13 cellular contexts compared by ENCODE assay signal in genomic region chr13:94249512-94249911, GRCh38.
DNase-seq lines count a peak whose midpoint lies in the region; ATAC-seq and TF ChIP-seq lines count a peak whose summit lies in the region.
"Had no signal": no experiment of that assay in that cellular context is flagged by ENCODE, and none has a peak within 500 bp of the region (broad histone marks: within the 10 kb centered on the region; RNA-seq: fewer than 3 reads in every experiment).

No MANE protein-coding gene starts in this region.

- DNase-seq in AG08395 (ENCODE audit: low spot score) (peak; percentile 77), HK-2 (ENCODE audit: unreplicated experiment) (peak; percentile 12), adipocyte (ENCODE audit: low read depth) (peak; percentile 74), iris pigment epithelial cell (ENCODE audit: low read depth) (peak; percentile 94), left lung (no peak)
- DNase-seq in activated CD8-positive, alpha-beta T cell treated with anti-CD3 and anti-CD28 coated beads, Interleukin-2, amount 10 ng/mL, durations not matched to agents 7 days and 5 days = no peak
- DNase-seq in activated naive CD4-positive, alpha-beta T cell treated with anti-CD3 and anti-CD28 coated beads, Interleukin-2, amount 50 U/mL, for 16 hours = no peak
- DNase-seq: CD4-positive, alpha-beta memory T cell; glutamatergic neuron; NCI-H187 treated with DMSO at 0.1 percent for 48 hours; small intestine had no signal

- no peaks in the 10 kb centered on the region for H3K27me3 Mint-ChIP-seq in activated CD8-positive, alpha-beta T cell treated with anti-CD3 and anti-CD28 coated beads, Interleukin-2, amount 10 ng/mL, durations not matched to agents 7 days and 5 days (ENCODE audit: low read depth)

- no peak overlapping the region for H3K4me3 Mint-ChIP-seq in activated CD8-positive, alpha-beta T cell treated with anti-CD3 and anti-CD28 coated beads, Interleukin-2, amount 10 ng/mL, durations not matched to agents 7 days and 5 days
- H3K4me3 Mint-ChIP-seq: CD4-positive, alpha-beta memory T cell had no signal

- H3K36me3 Mint-ChIP-seq in activated CD8-positive, alpha-beta T cell treated with anti-CD3 and anti-CD28 coated beads, Interleukin-2, amount 10 ng/mL, durations not matched to agents 7 days and 5 days (ENCODE audit: low read depth) = peaks cover 2% of the 10 kb centered on the region
- H3K36me3 Mint-ChIP-seq: CD4-positive, alpha-beta memory T cell had no signal

- H3K27ac ChIP-seq in left lung = no peak overlapping the region
- H3K27ac ChIP-seq: PC-9 had no signal

- H3K4me1 Mint-ChIP-seq in activated CD8-positive, alpha-beta T cell treated with anti-CD3 and anti-CD28 coated beads, Interleukin-2, amount 10 ng/mL, durations not matched to agents 7 days and 5 days (ENCODE audit: low read depth) = no peaks in the 10 kb centered on the region
- H3K4me1 Mint-ChIP-seq: CD4-positive, alpha-beta memory T cell had no signal

- no peak overlapping the region for H3K4me3 ChIP-seq in adipocyte (ENCODE audit: low read length)
- no peak overlapping the region for H3K4me3 ChIP-seq in left lung
- H3K4me3 ChIP-seq: PC-9 had no signal

- POLR2A ChIA-PET in activated CD8-positive, alpha-beta T cell treated with anti-CD3 and anti-CD28 coated beads, Interleukin-2, amount 10 ng/mL, durations not matched to agents 7 days and 5 days (lab: Charles Lee) = interaction anchor here (0.7 kb wide), 1 partner anchor 76 kb away, joined by 3 read pairs; no protein-coding TSS in a partner anchor

- no peak overlapping the region for H3K27ac Mint-ChIP-seq in activated CD8-positive, alpha-beta T cell treated with anti-CD3 and anti-CD28 coated beads, Interleukin-2, amount 10 ng/mL, durations not matched to agents 7 days and 5 days
- H3K27ac Mint-ChIP-seq: CD4-positive, alpha-beta memory T cell had no signal

- no peak for ATAC-seq in activated CD8-positive, alpha-beta T cell treated with anti-CD3 and anti-CD28 coated beads, Interleukin-2, amount 10 ng/mL, durations not matched to agents 7 days and 5 days
- ATAC-seq in HG03175 (IDR thresholded peaks at IDR 0.05; ENCODE audit: unreplicated experiment) = no peak
- ATAC-seq in left lung = no peak

- CTCF ChIA-PET in activated CD8-positive, alpha-beta T cell treated with anti-CD3 and anti-CD28 coated beads, Interleukin-2, amount 10 ng/mL, durations not matched to agents 7 days and 5 days (lab: Charles Lee) = no interaction called here

- no peak overlapping the region for H3K9ac ChIP-seq in adipocyte (ENCODE audit: low read length)

- intact Hi-C loops in left lung (cut with DNase I) = no loop called here

- no peaks in the 10 kb centered on the region for H3K36me3 ChIP-seq in adipocyte (ENCODE audit: control insufficient read depth, insufficient read depth, low read length, severe bottlenecking)
- no peaks in the 10 kb centered on the region for H3K36me3 ChIP-seq in left lung

- TF ChIP-seq CTCF in left lung (IDR thresholded peaks at IDR 0.05) = no peak

- H3K4me1 ChIP-seq in adipocyte (ENCODE audit: control insufficient read depth, insufficient read depth, low read length) (peaks cover 19% of the 10 kb centered on the region), left lung (no peaks in the 10 kb centered on the region)

- H3K27me3 ChIP-seq in adipocyte (replicated peaks; ENCODE audit: control insufficient read depth, insufficient read depth, low read length) (no peaks in the 10 kb centered on the region), left lung (no peaks in the 10 kb centered on the region)

- peaks cover 4% of the 10 kb centered on the region for H3K9me3 Mint-ChIP-seq in activated CD8-positive, alpha-beta T cell treated with anti-CD3 and anti-CD28 coated beads, Interleukin-2, amount 10 ng/mL, durations not matched to agents 7 days and 5 days (ENCODE audit: insufficient read depth)

- H3K9me3 ChIP-seq in adipocyte (ENCODE audit: control insufficient read depth, low read length) (peaks cover 16% of the 10 kb centered on the region), left lung (peaks cover 0 to 11% of the 10 kb centered on the region in 2 donors)

Comparison
In these comparisons a context has a peak if more than half of its experiments do, and no peak if none do; other contexts are left out.
1. DNase-seq: peak in AG08395 (single experiment), HK-2 (single experiment), adipocyte (single experiment) and iris pigment epithelial cell (single experiment); none in activated CD8-positive, alpha-beta T cell treated with anti-CD3 and anti-CD28 coated beads, Interleukin-2, amount 10 ng/mL, durations not matched to agents 7 days and 5 days (single experiment), activated naive CD4-positive, alpha-beta T cell treated with anti-CD3 and anti-CD28 coated beads, Interleukin-2, amount 50 U/mL, for 16 hours (single experiment) and left lung (0 of 2).